In genomic region chr6:157831424-157832249, GRCh38 we compare ENCODE assay signal across 10 cellular contexts. TPM values are rescaled to one million over a fixed set of nuclear protein-coding genes. Genes with fewer than 3 reads are reported as not detected.
DNase-seq lines count a peak whose midpoint lies in the region; ATAC-seq and TF ChIP-seq lines count a peak whose summit lies in the region.
"Had no signal": no experiment of that assay in that cellular context is flagged by ENCODE, and none has a peak within 500 bp of the region (broad histone marks: within the 10 kb centered on the region; RNA-seq: fewer than 3 reads in every experiment).

No MANE protein-coding gene starts in this region.

- TF ChIP-seq CTCF in foreskin keratinocyte (conservative IDR thresholded peaks at IDR 0.05) = no peak

- H3K27me3 ChIP-seq in foreskin keratinocyte = no peaks in the 10 kb centered on the region
- H3K27me3 ChIP-seq: BE2C had no signal

- peak overlapping the region; percentile 92 for H3K27ac ChIP-seq in foreskin keratinocyte

- H3K27me3 Mint-ChIP-seq in activated CD4-positive, alpha-beta memory T cell treated with anti-CD3 and anti-CD28 coated beads for 36 hours = no peaks in the 10 kb centered on the region
- H3K27me3 Mint-ChIP-seq in activated CD4-positive, alpha-beta memory T cell treated with anti-CD3 and anti-CD28 coated beads, Interleukin-2, amount 10 ng/mL, durations not matched to agents 7 days and 5 days = no peaks in the 10 kb centered on the region
- no peaks in the 10 kb centered on the region for H3K27me3 Mint-ChIP-seq in stimulated activated memory B cell treated with anti-CD40 and anti-IgM and Interleukin-4, amounts not matched to agents 10 μg/mL and 1 μg/mL and 100 μg/mL, for 72 hours

- H3K9me3 Mint-ChIP-seq in activated CD4-positive, alpha-beta memory T cell treated with anti-CD3 and anti-CD28 coated beads for 36 hours = peaks cover 34% of the 10 kb centered on the region
- H3K9me3 Mint-ChIP-seq in activated CD4-positive, alpha-beta memory T cell treated with anti-CD3 and anti-CD28 coated beads, Interleukin-2, amount 10 ng/mL, durations not matched to agents 7 days and 5 days = peaks cover 21% of the 10 kb centered on the region
- H3K9me3 Mint-ChIP-seq in stimulated activated memory B cell treated with anti-CD40 and anti-IgM and Interleukin-4, amounts not matched to agents 10 μg/mL and 1 μg/mL and 100 μg/mL, for 72 hours = peaks cover 4% of the 10 kb centered on the region

- peaks cover 55% of the 10 kb centered on the region for H3K36me3 Mint-ChIP-seq in activated CD4-positive, alpha-beta memory T cell treated with anti-CD3 and anti-CD28 coated beads for 36 hours
- H3K36me3 Mint-ChIP-seq in activated CD4-positive, alpha-beta memory T cell treated with anti-CD3 and anti-CD28 coated beads, Interleukin-2, amount 10 ng/mL, durations not matched to agents 7 days and 5 days (ENCODE audit: low read depth) = peaks cover 52% of the 10 kb centered on the region
- H3K36me3 Mint-ChIP-seq in stimulated activated memory B cell treated with anti-CD40 and anti-IgM and Interleukin-4, amounts not matched to agents 10 μg/mL and 1 μg/mL and 100 μg/mL, for 72 hours = peaks cover 46% of the 10 kb centered on the region

- peak overlapping the region; percentile 63 for H3K27ac Mint-ChIP-seq in activated CD4-positive, alpha-beta memory T cell treated with anti-CD3 and anti-CD28 coated beads for 36 hours
- H3K27ac Mint-ChIP-seq in activated CD4-positive, alpha-beta memory T cell treated with anti-CD3 and anti-CD28 coated beads, Interleukin-2, amount 10 ng/mL, durations not matched to agents 7 days and 5 days = no peak overlapping the region
- H3K27ac Mint-ChIP-seq in stimulated activated memory B cell treated with anti-CD40 and anti-IgM and Interleukin-4, amounts not matched to agents 10 μg/mL and 1 μg/mL and 100 μg/mL, for 72 hours = peak overlapping the region; percentile 90

- CTCF ChIA-PET in activated CD4-positive, alpha-beta memory T cell treated with anti-CD3 and anti-CD28 coated beads for 36 hours (lab: Charles Lee) = interaction anchor here (1.0 to 6.8 kb wide), 3 partner anchors 15 to 76 kb away, joined by 3 to 39 read pairs (median 5); no protein-coding TSS in a partner anchor
- CTCF ChIA-PET in activated CD4-positive, alpha-beta memory T cell treated with anti-CD3 and anti-CD28 coated beads, Interleukin-2, amount 10 ng/mL, durations not matched to agents 7 days and 5 days (lab: Charles Lee) = no interaction called here

- H3K4me3 Mint-ChIP-seq in activated CD4-positive, alpha-beta memory T cell treated with anti-CD3 and anti-CD28 coated beads for 36 hours = peak overlapping the region; percentile 1
- H3K4me3 Mint-ChIP-seq in activated CD4-positive, alpha-beta memory T cell treated with anti-CD3 and anti-CD28 coated beads, Interleukin-2, amount 10 ng/mL, durations not matched to agents 7 days and 5 days = no peak overlapping the region
- peak overlapping the region; percentile 50 for H3K4me3 Mint-ChIP-seq in stimulated activated memory B cell treated with anti-CD40 and anti-IgM and Interleukin-4, amounts not matched to agents 10 μg/mL and 1 μg/mL and 100 μg/mL, for 72 hours

- H3K4me1 Mint-ChIP-seq in activated CD4-positive, alpha-beta memory T cell treated with anti-CD3 and anti-CD28 coated beads for 36 hours (ENCODE audit: low read depth) = peaks cover 74% of the 10 kb centered on the region
- H3K4me1 Mint-ChIP-seq in activated CD4-positive, alpha-beta memory T cell treated with anti-CD3 and anti-CD28 coated beads, Interleukin-2, amount 10 ng/mL, durations not matched to agents 7 days and 5 days = peaks cover 48% of the 10 kb centered on the region
- peaks cover 63% of the 10 kb centered on the region for H3K4me1 Mint-ChIP-seq in stimulated activated memory B cell treated with anti-CD40 and anti-IgM and Interleukin-4, amounts not matched to agents 10 μg/mL and 1 μg/mL and 100 μg/mL, for 72 hours

- POLR2A ChIA-PET in activated CD4-positive, alpha-beta memory T cell treated with anti-CD3 and anti-CD28 coated beads for 36 hours (lab: Charles Lee) = interaction anchor here (1.2 to 2.1 kb wide), 6 partner anchors 12 to 76 kb away, joined by 3 to 8 read pairs (median 5); no protein-coding TSS in a partner anchor
- POLR2A ChIA-PET in activated CD4-positive, alpha-beta memory T cell treated with anti-CD3 and anti-CD28 coated beads, Interleukin-2, amount 10 ng/mL, durations not matched to agents 7 days and 5 days (lab: Charles Lee) = interaction anchor here (1.3 kb wide), 2 partner anchors 12 to 48 kb away, joined by 3 read pairs; no protein-coding TSS in a partner anchor

- no peak for ATAC-seq in foreskin keratinocyte
- ATAC-seq in stimulated activated memory B cell treated with anti-CD40 and anti-IgM and Interleukin-4, amounts not matched to agents 10 μg/mL and 1 μg/mL and 100 μg/mL, for 72 hours = no peak

- intact Hi-C loops in activated CD4-positive, alpha-beta memory T cell treated with anti-CD3 and anti-CD28 coated beads for 36 hours (cut with micrococcal nuclease) = loop anchor here (5.0 kb wide), 1 partner anchor 41 kb away; no protein-coding TSS in a partner anchor

- DNase-seq in activated CD4-positive, alpha-beta memory T cell treated with anti-CD3 and anti-CD28 coated beads for 36 hours = no peak
- DNase-seq in activated CD4-positive, alpha-beta memory T cell treated with anti-CD3 and anti-CD28 coated beads, Interleukin-2, amount 10 ng/mL, durations not matched to agents 7 days and 5 days = no peak
- DNase-seq in RPMI8226 (peak; percentile 83), foreskin keratinocyte (no peak), AML-193 (lab: John Stamatoyannopoulos, UW) (no peak)
- DNase-seq in activated CD8-positive, alpha-beta memory T cell treated with anti-CD3 and anti-CD28 coated beads for 24 hours = no peak
- DNase-seq in activated CD8-positive, alpha-beta memory T cell treated with anti-CD3 and anti-CD28 coated beads, Interleukin-2, amount 50 U/mL, for 4 hours = no peak
- DNase-seq: BE2C, cerebellar nuclear complex had no signal

- H3K4me1 ChIP-seq in foreskin keratinocyte = peaks cover 23% of the 10 kb centered on the region
- H3K4me1 ChIP-seq: BE2C had no signal

RNA-seq across cellular contexts. Expression of gene SNX9, which starts 8.6 kb away (rescaled TPM):
- 10 to 100 TPM; 59.3 to 59.7 TPM for total RNA-seq in activated CD4-positive, alpha-beta memory T cell treated with anti-CD3 and anti-CD28 coated beads for 36 hours
- total RNA-seq in activated CD4-positive, alpha-beta memory T cell treated with anti-CD3 and anti-CD28 coated beads, Interleukin-2, amount 10 ng/mL, durations not matched to agents 7 days and 5 days = 10 to 100 TPM; 39.8 to 40.1 TPM
- total RNA-seq in foreskin keratinocyte = 48.5 and 56.1 TPM in 2 replicates
- 25.4 and 27.1 TPM in 2 replicates for polyA plus RNA-seq in foreskin keratinocyte
